9 cellular contexts compared by ENCODE assay signal in the genomic region with DNA sequence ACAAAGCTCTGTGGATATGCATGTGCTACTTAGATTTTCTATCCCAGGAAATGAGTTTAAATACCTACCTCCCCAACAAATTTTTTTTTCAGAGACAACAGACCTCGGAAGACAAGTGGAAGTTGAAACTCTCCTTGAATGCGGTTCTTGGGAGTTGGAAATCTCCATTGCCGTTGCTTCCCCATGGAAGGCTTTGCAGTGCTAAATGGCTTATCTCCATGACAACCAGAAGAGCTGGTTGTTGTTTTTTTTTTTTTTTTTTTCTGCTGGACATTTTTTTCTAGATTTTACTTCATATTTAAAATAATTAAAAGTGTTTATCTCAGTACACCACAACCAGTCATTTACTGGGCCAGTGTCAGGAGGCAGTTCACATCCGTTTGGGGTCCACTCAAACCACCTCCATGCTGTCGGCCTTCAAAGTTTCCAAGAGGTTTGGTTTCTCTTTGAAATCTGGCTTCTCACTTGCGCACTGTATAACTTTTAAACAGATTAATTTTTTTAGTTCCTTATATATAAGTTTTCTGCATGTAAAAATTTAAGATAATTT.
DNase-seq lines count a peak whose midpoint lies in the region; ATAC-seq and TF ChIP-seq lines count a peak whose summit lies in the region.
"Had no signal": no experiment of that assay in that cellular context is flagged by ENCODE, and none has a peak within 500 bp of the region (broad histone marks: within the 10 kb centered on the region; RNA-seq: fewer than 3 reads in every experiment).

No MANE protein-coding gene starts in this region.

- no peak overlapping the region for H2AK5ac ChIP-seq in IMR-90 (ENCODE audit: low read depth, low read length)

- no peak overlapping the region for H3K9ac ChIP-seq in IMR-90 (ENCODE audit: low read depth, low read length)

- H3K9me3 ChIP-seq in CD8-positive, alpha-beta memory T cell (ENCODE audit: low read length) = no peaks in the 10 kb centered on the region
- no peaks in the 10 kb centered on the region for H3K9me3 ChIP-seq in IMR-90 (ENCODE audit: control insufficient read depth, insufficient read depth, low read length)
- H3K9me3 ChIP-seq: gastroesophageal sphincter had no signal

- intact Hi-C loops in IMR-90 (cut with micrococcal nuclease) = loop anchor here (10.0 kb wide), 1 partner anchor 254 kb away; no protein-coding TSS in a partner anchor

- TF ChIP-seq POLR2A in IMR-90 (IDR thresholded peaks at IDR 0.05; ENCODE audit: low read depth, low read length) = no peak

- H4K5ac ChIP-seq in IMR-90 (ENCODE audit: low read depth, low read length) = no peak overlapping the region; the same call in 1 of the 2 replicates

- H3K79me1 ChIP-seq in IMR-90 (ENCODE audit: low read depth in 1 of 2, low read length in 2 of 2) = no peaks in the 10 kb centered on the region

- H3K4me1 ChIP-seq in CD8-positive, alpha-beta memory T cell (ENCODE audit: insufficient read depth, low read length) = peaks cover 52% of the 10 kb centered on the region
- peaks cover 7% of the 10 kb centered on the region for H3K4me1 ChIP-seq in IMR-90 (ENCODE audit: control insufficient read depth, insufficient read depth, low read length)

- H2BK20ac ChIP-seq in IMR-90 (ENCODE audit: low read depth, low read length) = no peak overlapping the region

- CTCF ChIA-PET in CD8-positive, alpha-beta memory T cell (lab: Charles Lee) = interaction anchor here (0.7 to 2.9 kb wide), 4 partner anchors 9 to 603 kb away, joined by 3 to 27 read pairs (median 8); no protein-coding TSS in a partner anchor
- CTCF ChIA-PET in IMR-90 (lab: Yijun Ruan, JAX) = interaction anchor here (0.9 kb wide), 1 partner anchor 261 kb away, joined by 3 read pairs; no protein-coding TSS in a partner anchor

- H3K4me3 Mint-ChIP-seq in CD8-positive, alpha-beta memory T cell = peak overlapping the region; percentile 70 to 91 (median 81)
- peak overlapping the region; percentile 77 for H3K4me3 Mint-ChIP-seq in activated naive CD8-positive, alpha-beta T cell
- peak overlapping the region in 9 of 10 donors; percentile 67 to 91 (median 82) for H3K4me3 Mint-ChIP-seq in naive thymus-derived CD8-positive, alpha-beta T cell

- H4K8ac ChIP-seq in IMR-90 (ENCODE audit: low read depth in 2 of 2, low read length in 2 of 2) = peak overlapping the region in 1 of 2 experiments; percentile 22; a peak in 1 of 4 replicates

- no peak overlapping the region for H3K56ac ChIP-seq in IMR-90 (ENCODE audit: extremely low read depth, insufficient read depth, low read length)

- H3K27me3 Mint-ChIP-seq in CD8-positive, alpha-beta memory T cell = no peaks in the 10 kb centered on the region
- H3K27me3 Mint-ChIP-seq in activated naive CD8-positive, alpha-beta T cell = peaks cover 3% of the 10 kb centered on the region
- peaks cover 9 to 46% (median 26%) of the 10 kb centered on the region in 5 donors for H3K27me3 Mint-ChIP-seq in naive thymus-derived CD8-positive, alpha-beta T cell

- H3K27me3 ChIP-seq in CD8-positive, alpha-beta memory T cell (ENCODE audit: insufficient read depth, low read length, poor library complexity, severe bottlenecking) = no peaks in the 10 kb centered on the region
- no peaks in the 10 kb centered on the region for H3K27me3 ChIP-seq in IMR-90 (ENCODE audit: control insufficient read depth, insufficient read depth, low read length)
- H3K27me3 ChIP-seq: gastroesophageal sphincter had no signal

- H3K36me3 ChIP-seq in CD8-positive, alpha-beta memory T cell (ENCODE audit: insufficient read depth, low read length) = no peaks in the 10 kb centered on the region
- no peaks in the 10 kb centered on the region for H3K36me3 ChIP-seq in IMR-90 (ENCODE audit: control insufficient read depth, insufficient read depth, low read length)
- H3K36me3 ChIP-seq: gastroesophageal sphincter had no signal

- H2BK120ac ChIP-seq in IMR-90 (ENCODE audit: low read depth, low read length) = peak overlapping the region; percentile 71; the same call in 1 of the 2 replicates

- H3K4me1 Mint-ChIP-seq in CD8-positive, alpha-beta memory T cell = peaks cover 57 to 63% (median 61%) of the 10 kb centered on the region in 3 donors
- H3K4me1 Mint-ChIP-seq in activated naive CD8-positive, alpha-beta T cell (ENCODE audit: low read depth) = peaks cover 48% of the 10 kb centered on the region
- H3K4me1 Mint-ChIP-seq in naive thymus-derived CD8-positive, alpha-beta T cell = peaks cover 21 to 58% (median 37%) of the 10 kb centered on the region in 4 donors

- no CpG with 5 or more reads among the region's 6 CpGs for WGBS in IMR-90 (ENCODE audit: extremely low coverage in 2 of 2, insufficient read length in 1 of 2), 2 experiments

- dilution Hi-C loops in IMR-90 (cut with HindIII; ENCODE audit: low sequenced_read_pairs, unreplicated experiment) = no loop called here

- H3K27ac Mint-ChIP-seq in CD8-positive, alpha-beta memory T cell = peak overlapping the region; percentile 76 to 97 (median 93)
- peak overlapping the region; percentile 97 for H3K27ac Mint-ChIP-seq in activated naive CD8-positive, alpha-beta T cell
- H3K27ac Mint-ChIP-seq in naive thymus-derived CD8-positive, alpha-beta T cell = peak overlapping the region in 9 of 10 donors; percentile 16 to 93 (median 63)

- no peak for TF ChIP-seq RAD21 in IMR-90 (IDR thresholded peaks at IDR 0.05; ENCODE audit: low read length)

- no peak overlapping the region for H2AFZ ChIP-seq in IMR-90 (replicated peaks; ENCODE audit: low read length, poor library complexity)

- in situ Hi-C loops in IMR-90 (cut with MboI; ENCODE audit: low sequenced_read_pairs) = no loop called here

- DNase-seq in CD8-positive, alpha-beta memory T cell = peak in 3 of 5 donors; percentile 5 to 60 (median 16)
- DNase-seq in IMR-90 = no peak
- DNase-seq in naive thymus-derived CD8-positive, alpha-beta T cell = no peak
- DNase-seq in islet precursor cell = no peak
- DNase-seq in NCI-H1436 (lab: John Stamatoyannopoulos, UW) = no peak
- DNase-seq: NCI-H2081 had no signal

- no peaks in the 10 kb centered on the region for H4K20me1 ChIP-seq in IMR-90 (ENCODE audit: insufficient read depth, low read length)

- H3K4ac ChIP-seq in IMR-90 (ENCODE audit: low read depth, low read length) = peak overlapping the region; percentile 40; the same call in 1 of the 2 replicates

- no peak overlapping the region for H2AK9ac ChIP-seq in IMR-90 (replicated peaks; ENCODE audit: low read depth, low read length, poor library complexity)

- no peak overlapping the region for H3K14ac ChIP-seq in IMR-90 (replicated peaks; ENCODE audit: low read depth, low read length)

- ATAC-seq in IMR-90 (ENCODE audit: low read depth) = no peak
- ATAC-seq in naive thymus-derived CD8-positive, alpha-beta T cell = no peak
- no peak for ATAC-seq in GM19023 (IDR thresholded peaks at IDR 0.05; ENCODE audit: unreplicated experiment)
- ATAC-seq: gastroesophageal sphincter had no signal

- peak overlapping the region; percentile 73 for H3K27ac ChIP-seq in CD8-positive, alpha-beta memory T cell (ENCODE audit: low read depth, low read length)
- H3K27ac ChIP-seq in IMR-90 (ENCODE audit: insufficient read depth, low read length) = no peak overlapping the region
- H3K27ac ChIP-seq: gastroesophageal sphincter had no signal

- TF ChIP-seq CTCF in IMR-90 (conservative IDR thresholded peaks at IDR 0.05; ENCODE audit: low read depth, low read length) = no peak

- H3K4me3 ChIP-seq in CD8-positive, alpha-beta memory T cell (ENCODE audit: low read length) = peak overlapping the region; percentile 62
- H3K4me3 ChIP-seq in IMR-90 (ENCODE audit: insufficient read depth, low read depth, low read length) = no peak overlapping the region
- H3K4me3 ChIP-seq: gastroesophageal sphincter had no signal

- no peak overlapping the region for H4K91ac ChIP-seq in IMR-90 (ENCODE audit: insufficient read depth, low read depth, low read length)

- peak overlapping the region; percentile 15 for H2BK5ac ChIP-seq in IMR-90 (ENCODE audit: low read depth, low read length, poor library complexity, severe bottlenecking)

- no peaks in the 10 kb centered on the region for H3K9me3 Mint-ChIP-seq in CD8-positive, alpha-beta memory T cell
- no peaks in the 10 kb centered on the region for H3K9me3 Mint-ChIP-seq in activated naive CD8-positive, alpha-beta T cell (ENCODE audit: low read depth)
- no peaks in the 10 kb centered on the region for H3K9me3 Mint-ChIP-seq in naive thymus-derived CD8-positive, alpha-beta T cell

- no TSS peak for BruUV-seq in IMR-90 (replicated peaks; lab: Mats Ljungman, UMichigan)

- 0 out of 2 replicates have a peak overlapping the region, but pooled peaks have one; percentile 40 for H3K23ac ChIP-seq in IMR-90 (ENCODE audit: low read depth, low read length)

- peak overlapping the region; percentile 68; the same call in 1 of the 2 replicates for H3K4me2 ChIP-seq in IMR-90 (ENCODE audit: low read depth, low read length)

- peak overlapping the region; percentile 68; the same call in 1 of the 2 replicates for H3K18ac ChIP-seq in IMR-90 (ENCODE audit: low read depth, low read length)

- H3K9me1 ChIP-seq in IMR-90 (ENCODE audit: insufficient read depth, low read length) = peaks cover 3% of the 10 kb centered on the region; the same call in 1 of the 2 replicates

- H2BK15ac ChIP-seq in IMR-90 (ENCODE audit: low read depth, low read length) = no peak overlapping the region

- POLR2A ChIA-PET in CD8-positive, alpha-beta memory T cell (lab: Charles Lee) = interaction anchor here (0.6 to 2.8 kb wide), 3 partner anchors 231 to 483 kb away, joined by 3 to 14 read pairs (median 4); a partner anchor contains a TSS
- POLR2A ChIA-PET in IMR-90 (lab: Charles Lee; ENCODE audit: unreplicated experiment) = interaction anchor here (0.6 kb wide), 1 partner anchor 15 kb away, joined by 3 read pairs; no protein-coding TSS in a partner anchor
- POLR2A ChIA-PET in naive thymus-derived CD8-positive, alpha-beta T cell (lab: Charles Lee) = interaction anchor here (0.6 kb wide), 2 partner anchors 66 to 488 kb away, joined by 3 read pairs; no protein-coding TSS in a partner anchor

- no peaks in the 10 kb centered on the region for H3K36me3 Mint-ChIP-seq in CD8-positive, alpha-beta memory T cell
- no peaks in the 10 kb centered on the region for H3K36me3 Mint-ChIP-seq in activated naive CD8-positive, alpha-beta T cell
- no peaks in the 10 kb centered on the region for H3K36me3 Mint-ChIP-seq in naive thymus-derived CD8-positive, alpha-beta T cell

TF ChIP-seq in IMR-90, 13 proteins besides CTCF, POLR2A, EP300 and RAD21 (continues in another document):
- TF ChIP-seq MAZ (IDR thresholded peaks at IDR 0.05; ENCODE audit: borderline replicate concordance, low read depth, low read length) (no peak), RFX5 (IDR thresholded peaks at IDR 0.05; ENCODE audit: low read depth, low read length) (no peak)
- TF ChIP-seq, protein P1, sequence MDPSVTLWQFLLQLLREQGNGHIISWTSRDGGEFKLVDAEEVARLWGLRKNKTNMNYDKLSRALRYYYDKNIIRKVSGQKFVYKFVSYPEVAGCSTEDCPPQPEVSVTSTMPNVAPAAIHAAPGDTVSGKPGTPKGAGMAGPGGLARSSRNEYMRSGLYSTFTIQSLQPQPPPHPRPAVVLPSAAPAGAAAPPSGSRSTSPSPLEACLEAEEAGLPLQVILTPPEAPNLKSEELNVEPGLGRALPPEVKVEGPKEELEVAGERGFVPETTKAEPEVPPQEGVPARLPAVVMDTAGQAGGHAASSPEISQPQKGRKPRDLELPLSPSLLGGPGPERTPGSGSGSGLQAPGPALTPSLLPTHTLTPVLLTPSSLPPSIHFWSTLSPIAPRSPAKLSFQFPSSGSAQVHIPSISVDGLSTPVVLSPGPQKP (IDR thresholded peaks at IDR 0.05; ENCODE audit: borderline replicate concordance, low read depth, low read length) = no peak

Comparison
In these comparisons a context has a peak if more than half of its experiments do, and no peak if none do; other contexts are left out.
1. DNase-seq: peak in CD8-positive, alpha-beta memory T cell (3 of 5); none in IMR-90 (single experiment), naive thymus-derived CD8-positive, alpha-beta T cell (0 of 10), islet precursor cell (single experiment) and NCI-H1436 (single experiment).
2. Peak in every context shown above with its lines, with median percentiles within 50 percentile points of each other: H3K27ac Mint-ChIP-seq and H3K4me3 Mint-ChIP-seq.